Comparison of ENCODE assay signal across 16 cellular contexts in the genomic region with DNA sequence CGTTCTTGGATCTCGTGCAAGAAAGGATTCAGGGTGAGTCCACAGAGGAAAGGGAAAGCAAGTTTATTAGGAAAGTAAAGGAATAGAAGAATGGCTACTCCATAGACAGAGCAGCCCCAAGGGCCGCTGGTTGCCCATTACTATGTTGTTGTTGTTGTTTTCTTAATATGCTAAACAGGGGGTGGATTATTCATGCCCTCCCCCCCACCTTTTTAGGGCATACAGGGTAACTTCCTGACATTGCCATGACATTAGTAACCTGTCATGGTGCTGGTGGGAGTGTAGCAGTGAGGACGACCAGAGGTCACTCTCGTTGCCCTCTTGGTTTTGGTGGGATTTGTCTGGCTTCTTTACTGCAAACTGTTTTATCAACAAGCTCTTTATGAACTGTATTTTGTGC. TPM values are rescaled to one million over a fixed set of nuclear protein-coding genes. Genes with fewer than 3 reads are reported as not detected.
DNase-seq lines count a peak whose midpoint lies in the region; ATAC-seq and TF ChIP-seq lines count a peak whose summit lies in the region.
"Had no signal": no experiment of that assay in that cellular context is flagged by ENCODE, and none has a peak within 500 bp of the region (broad histone marks: within the 10 kb centered on the region; RNA-seq: fewer than 3 reads in every experiment).

No MANE protein-coding gene starts in this region.

- H3K79me2 ChIP-seq in GM23338 (replicated peaks; ENCODE audit: insufficient read depth), result no peaks in the 10 kb centered on the region
- H3K79me2 ChIP-seq in mesendoderm (ENCODE audit: control insufficient read depth, insufficient read depth, low read length), result no peaks in the 10 kb centered on the region

- peaks cover 17% of the 10 kb centered on the region for H3K4me1 ChIP-seq in GM23338 (ENCODE audit: insufficient read depth)
- H3K4me1 ChIP-seq in HUES64 (ENCODE audit: insufficient read depth, low read length), result peaks cover 21% of the 10 kb centered on the region
- peaks cover 2% of the 10 kb centered on the region for H3K4me1 ChIP-seq in mesendoderm (ENCODE audit: control insufficient read depth, low read depth, low read length)
- H3K4me1 ChIP-seq: HAP-1 had no signal

- H3K18ac ChIP-seq in mesendoderm (ENCODE audit: low read length), result no peak overlapping the region

- no peak overlapping the region for H2BK15ac ChIP-seq in mesendoderm (replicated peaks; ENCODE audit: low read depth)

- no peak overlapping the region for H2BK120ac ChIP-seq in mesendoderm (ENCODE audit: low read depth, low read length)

- no peak overlapping the region for H4K5ac ChIP-seq in mesendoderm (ENCODE audit: low read length)

- no peaks in the 10 kb centered on the region for H3K36me3 Mint-ChIP-seq in GM23338 (ENCODE audit: low read depth)
- no peaks in the 10 kb centered on the region for H3K36me3 Mint-ChIP-seq in WTC11

- WGBS in HUES64, result 84% methylated on average over 5 of the region's 5 CpGs
- WGBS in mesendoderm (ENCODE audit: extremely low coverage, insufficient coverage, low lambda C conversion rate), result no CpG with 5 or more reads among the region's 5 CpGs

- H3K27me3 ChIP-seq in GM23338 (ENCODE audit: insufficient read depth) (no peaks in the 10 kb centered on the region), HUES64 (ENCODE audit: insufficient read depth, low read length) (no peaks in the 10 kb centered on the region), mesendoderm (ENCODE audit: insufficient read depth, low read length, poor library complexity) (no peaks in the 10 kb centered on the region)

- H3K27ac Mint-ChIP-seq in GM23338 (no peak overlapping the region), WTC11 (0 out of 2 replicates have a peak overlapping the region, but pooled peaks have one; percentile 28)
- H3K27ac Mint-ChIP-seq: B cell; CD4-positive, alpha-beta T cell had no signal

- POLR2A ChIA-PET in WTC11 (lab: Charles Lee), result no interaction called here

- TF ChIP-seq CTCF in GM23338 (conservative IDR thresholded peaks at IDR 0.05; ENCODE audit: low read depth in 2 of 2) (peak in 1 of 2 experiments; percentile 42; a peak in 1 of 4 replicates), WTC11 (IDR thresholded peaks at IDR 0.05) (no peak)

- DNase-seq in GM23338 (ENCODE audit: low spot score) (peak; percentile 21), WTC11 (ENCODE audit: low spot score) (no peak), mesendoderm (peak; percentile 32), SKM-1 treated with dmso at 0.1 percent for 144 hours (lab: John Stamatoyannopoulos, UW; ENCODE audit: unreplicated experiment) (no peak)
- DNase-seq: C1 segment of cervical spinal cord; CD4-positive, alpha-beta T cell; DMS79; EL; GDM1; IMR-90; Kasumi-1 had no signal

- no peak overlapping the region for H3K4me3 Mint-ChIP-seq in GM23338
- no peak overlapping the region for H3K4me3 Mint-ChIP-seq in WTC11
- H3K4me3 Mint-ChIP-seq: B cell; CD4-positive, alpha-beta T cell had no signal

- ATAC-seq in GM23338 (peak; percentile 57), WTC11 (peak; percentile 23), GM21381 (IDR thresholded peaks at IDR 0.05; ENCODE audit: unreplicated experiment) (no peak), HG02678 (IDR thresholded peaks at IDR 0.05; ENCODE audit: unreplicated experiment) (no peak)

- H3K27me3 Mint-ChIP-seq in GM23338 (ENCODE audit: insufficient read depth, low read depth, poor library complexity) (no peaks in the 10 kb centered on the region), WTC11 (ENCODE audit: low read depth) (peaks cover 8% of the 10 kb centered on the region)
- H3K27me3 Mint-ChIP-seq: B cell; CD4-positive, alpha-beta T cell had no signal

- H3K27ac ChIP-seq in GM23338 (ENCODE audit: low read depth) (no peak overlapping the region), HUES64 (ENCODE audit: low read depth, low read length) (peak overlapping the region; percentile 45; the same call in 1 of the 2 replicates), mesendoderm (ENCODE audit: low read depth, low read length) (no peak overlapping the region)

- H2AFZ ChIP-seq in GM23338, result no peak overlapping the region

- no peaks in the 10 kb centered on the region for H3K9me3 ChIP-seq in HUES64 (ENCODE audit: insufficient read depth, low read depth, low read length)
- H3K9me3 ChIP-seq: HAP-1 had no signal

- no peak overlapping the region for H4K8ac ChIP-seq in mesendoderm (ENCODE audit: low read depth, low read length)

- no peaks in the 10 kb centered on the region for H3K36me3 ChIP-seq in GM23338 (ENCODE audit: insufficient read depth)
- no peaks in the 10 kb centered on the region for H3K36me3 ChIP-seq in HUES64 (ENCODE audit: insufficient read depth, low read length)
- no peaks in the 10 kb centered on the region for H3K36me3 ChIP-seq in mesendoderm (ENCODE audit: control insufficient read depth, insufficient read depth, low read length)
- H3K36me3 ChIP-seq: HAP-1 had no signal

- H3K4me1 Mint-ChIP-seq in GM23338 (peaks cover 20% of the 10 kb centered on the region), WTC11 (peaks cover 32% of the 10 kb centered on the region)
- H3K4me1 Mint-ChIP-seq: B cell had no signal

- H3K9me2 ChIP-seq in GM23338 (ENCODE audit: insufficient read depth), result no peaks in the 10 kb centered on the region

- H4K20me1 ChIP-seq in GM23338 (replicated peaks; ENCODE audit: insufficient read depth), result no peaks in the 10 kb centered on the region

- no peaks in the 10 kb centered on the region for H3K79me1 ChIP-seq in mesendoderm (ENCODE audit: low read length)

- H3K4me2 ChIP-seq in GM23338, result 0 out of 2 replicates have a peak overlapping the region, but pooled peaks have one; percentile 23
- no peak overlapping the region for H3K4me2 ChIP-seq in mesendoderm (ENCODE audit: low read length)

- H3K56ac ChIP-seq in mesendoderm (ENCODE audit: low read length), result no peak overlapping the region

- H3F3A ChIP-seq in GM23338 (replicated peaks; ENCODE audit: low read depth), result no peaks in the 10 kb centered on the region

- H3K9me3 Mint-ChIP-seq in GM23338, result no peaks in the 10 kb centered on the region; the same call in 2 of the 3 replicates
- H3K9me3 Mint-ChIP-seq in WTC11, result no peaks in the 10 kb centered on the region
- H3K9me3 Mint-ChIP-seq: CD4-positive, alpha-beta T cell had no signal

- H3K4me3 ChIP-seq in GM23338 (no peak overlapping the region), HUES64 (ENCODE audit: low read length) (no peak overlapping the region), mesendoderm (ENCODE audit: low read length) (no peak overlapping the region)
- H3K4me3 ChIP-seq: HAP-1 had no signal

- no peak overlapping the region for H3K4ac ChIP-seq in mesendoderm (ENCODE audit: low read depth, low read length)

- H3K23ac ChIP-seq in mesendoderm (ENCODE audit: low read length), result no peak overlapping the region

- no peak overlapping the region for H2AK5ac ChIP-seq in mesendoderm (ENCODE audit: low read length)

- no peak overlapping the region for H3K9ac ChIP-seq in HUES64 (ENCODE audit: low read depth, low read length)
- H3K9ac ChIP-seq in mesendoderm (ENCODE audit: low read length), result no peak overlapping the region

- CTCF ChIA-PET in WTC11 (lab: Charles Lee), result interaction anchor here (3.2 kb wide), 1 partner anchor 157 kb away, joined by 18 read pairs; no protein-coding TSS in a partner anchor

- H2BK5ac ChIP-seq in mesendoderm (ENCODE audit: low read length), result no peak overlapping the region

TF ChIP-seq in GM23338, 12 proteins besides CTCF, POLR2A, EP300 and RAD21 (continues in another document):
- TF ChIP-seq STAT1 (IDR thresholded peaks at IDR 0.05; ENCODE audit: unreplicated experiment), result no peak
- no peak for TF ChIP-seq ZNF331 (CRISPR knock-in tag; IDR thresholded peaks at IDR 0.05; ENCODE audit: low read depth)
- no peak for TF ChIP-seq POLR2AphosphoS5 (IDR thresholded peaks at IDR 0.05; ENCODE audit: low read depth)
- no peak for TF ChIP-seq EZH2phosphoT487 (IDR thresholded peaks at IDR 0.05; ENCODE audit: unreplicated experiment)
- TF ChIP-seq EZH2 (IDR thresholded peaks at IDR 0.05; ENCODE audit: low read depth, unreplicated experiment), result no peak

TF ChIP-seq in WTC11, 78 proteins besides CTCF, POLR2A, EP300 and RAD21:
- no peak for TF ChIP-seq SMAD3 (CRISPR knock-in tag; IDR thresholded peaks at IDR 0.05; ENCODE audit: borderline replicate concordance)

RNA-seq across cellular contexts. Expression of a gene that starts 29.1 kb away (rescaled TPM):
- 0.31 and 0.82 TPM in 2 replicates for total RNA-seq in GM23338 (2014; rRNA removed; shearing (Covaris generic))
- polyA plus RNA-seq in GM23338 (2016; fragmentation: Nextera tagmentation; extraction: Ambion mirVana), result 0.23 and 0.52 TPM in 2 replicates
- polyA plus RNA-seq in HUES64 (2013, experiment 1 of 2), result 0.65 TPM
- 0.76 TPM for polyA plus RNA-seq in HUES64 (2013, experiment 2 of 2)
- 0.25 to 0.48 TPM (median 0.34 TPM) in 3 replicates for total RNA-seq in WTC11 (2021)
- polyA plus RNA-seq in mesendoderm (2013, experiment 1 of 2), result 0.39 TPM
- 0.39 TPM for polyA plus RNA-seq in mesendoderm (2013, experiment 2 of 2)

Comparison
In these comparisons a context has a peak if more than half of its experiments do, and no peak if none do; other contexts are left out.
1. ATAC-seq: peak in GM23338 (single experiment) and WTC11 (single experiment); none in GM21381 (single experiment) and HG02678 (single experiment).
2. DNase-seq: peak in GM23338 (single experiment) and mesendoderm (single experiment); none in WTC11 (single experiment) and SKM-1 treated with dmso at 0.1 percent for 144 hours (single experiment).